10 cellular contexts compared by ENCODE assay signal in genomic region chr19:12913011-12913561, GRCh38. TPM values are rescaled to one million over a fixed set of nuclear protein-coding genes. Genes with fewer than 3 reads are reported as not detected.
DNase-seq lines count a peak whose midpoint lies in the region; ATAC-seq, FAIRE-seq and TF ChIP-seq lines count a peak whose summit lies in the region.
"Had no signal": no experiment of that assay in that cellular context is flagged by ENCODE, and none has a peak within 500 bp of the region (broad histone marks: within the 10 kb centered on the region; RNA-seq: fewer than 3 reads in every experiment).

No MANE protein-coding gene starts in this region.

- peak; percentile 78 for ATAC-seq in upper lobe of right lung
- no peak for ATAC-seq in GM21723 (IDR thresholded peaks at IDR 0.05; ENCODE audit: unreplicated experiment)

- H3K9me3 ChIP-seq in duodenal mucosa (ENCODE audit: control insufficient read depth in 1 of 2, low read length in 2 of 2) (no peaks in the 10 kb centered on the region), upper lobe of right lung (no peaks in the 10 kb centered on the region)

- H3K36me3 ChIP-seq in H7 (replicated peaks; ENCODE audit: control insufficient read depth, insufficient read depth, low read length) (no peaks in the 10 kb centered on the region), duodenal mucosa (ENCODE audit: control insufficient read depth in 1 of 2, insufficient read depth in 2 of 2, low read length in 2 of 2) (no peaks in the 10 kb centered on the region), upper lobe of right lung (no peaks in the 10 kb centered on the region)

- TF ChIP-seq CTCF in mesothelial cell of epicardium (IDR thresholded peaks at IDR 0.05; ENCODE audit: unreplicated experiment) = no peak
- no peak for TF ChIP-seq CTCF in upper lobe of right lung (IDR thresholded peaks at IDR 0.05)

- peak overlapping the region; percentile 36 for H3K4me3 Mint-ChIP-seq in mesothelial cell of epicardium

- H3K27ac Mint-ChIP-seq in mesothelial cell of epicardium = peak overlapping the region; percentile 96

- no peaks in the 10 kb centered on the region for H3K27me3 Mint-ChIP-seq in mesothelial cell of epicardium (ENCODE audit: low read depth)

- H3K27me3 ChIP-seq in H7 (ENCODE audit: control insufficient read depth, insufficient read depth, low read length) = peaks cover 2% of the 10 kb centered on the region
- no peaks in the 10 kb centered on the region for H3K27me3 ChIP-seq in duodenal mucosa (ENCODE audit: control insufficient read depth in 1 of 2, insufficient read depth in 2 of 2, low read length in 2 of 2)
- H3K27me3 ChIP-seq in upper lobe of right lung = no peaks in the 10 kb centered on the region

- peak overlapping the region in 1 of 2 donors; percentile 25 for H3K9ac ChIP-seq in duodenal mucosa (ENCODE audit: low read depth in 1 of 2, low read length in 2 of 2)

- H3K36me3 Mint-ChIP-seq in mesothelial cell of epicardium = no peaks in the 10 kb centered on the region

- H3K4me3 ChIP-seq in H7 (ENCODE audit: insufficient read depth, low read depth, low read length) (no peak overlapping the region), duodenal mucosa (ENCODE audit: low read depth in 1 of 2, low read length in 2 of 2) (peak overlapping the region in 1 of 2 donors; percentile 26), upper lobe of right lung (peak overlapping the region; percentile 21)

- no peaks in the 10 kb centered on the region for H3K9me3 Mint-ChIP-seq in mesothelial cell of epicardium

- intact Hi-C loops in upper lobe of right lung (cut with DNase I) = no loop called here

- H3K27ac ChIP-seq in duodenal mucosa (ENCODE audit: low read depth, low read length) (peak overlapping the region; percentile 5), upper lobe of right lung (peak overlapping the region; percentile 60)

- no peak for FAIRE-seq in RCC 7860 (lab: Jason Lieb, UNC)

- DNase-seq in H7 = peak; percentile 86
- DNase-seq in NCI-H524 (lab: John Stamatoyannopoulos, UW) = peak; percentile 99 to 100
- peak in 1 of 2 experiments; percentile 52 for DNase-seq in mesothelial cell of epicardium (ENCODE audit: low spot score in 2 of 2, unreplicated experiment in 2 of 2)
- peak; percentile 76 for DNase-seq in upper lobe of right lung
- DNase-seq in activated gamma-delta T cell (lab: John Stamatoyannopoulos, UW) = no peak
- no peak for DNase-seq in RCC 7860 (ENCODE audit: low spot score)

- H3K4me1 ChIP-seq in duodenal mucosa (ENCODE audit: control insufficient read depth in 1 of 2, insufficient read depth in 2 of 2, low read length in 2 of 2) (peaks cover 12 to 15% of the 10 kb centered on the region in 2 donors), upper lobe of right lung (peaks cover 20% of the 10 kb centered on the region)

- peaks cover 29% of the 10 kb centered on the region for H3K4me1 Mint-ChIP-seq in mesothelial cell of epicardium

RNA-seq across cellular contexts. Expression of gene SYCE2, which starts 6.0 kb away (rescaled TPM):
- total RNA-seq in H7 (2014; rRNA removed; shearing (Covaris generic)) = 0.24 and 2.0 TPM in 2 replicates
- total RNA-seq in mesothelial cell of epicardium (0.86 to 0.98 TPM (median 0.97 TPM) in 3 replicates), upper lobe of right lung (not detected)

RNA-seq across cellular contexts. Expression of gene FARSA, which starts 20.4 kb away (rescaled TPM):
- total RNA-seq in H7 (2014; rRNA removed; shearing (Covaris generic)) = 93.0 and 117 TPM in 2 replicates
- total RNA-seq in mesothelial cell of epicardium = 54.5 to 58.4 TPM (median 58.3 TPM) in 3 replicates
- 39.5 TPM for total RNA-seq in upper lobe of right lung

RNA-seq across cellular contexts. Expression of gene GCDH, which starts 22.1 kb away (rescaled TPM):
- 42.3 and 59.4 TPM in 2 replicates for total RNA-seq in H7 (2014; rRNA removed; shearing (Covaris generic))
- total RNA-seq in mesothelial cell of epicardium (29.7 to 31.5 TPM (median 30.2 TPM) in 3 replicates), upper lobe of right lung (21.0 TPM)

RNA-seq across cellular contexts. Expression of gene CALR, which starts 25.3 kb away (rescaled TPM):
- total RNA-seq in H7 (2014; rRNA removed; shearing (Covaris generic)) = 911 and 1,131 TPM in 2 replicates
- total RNA-seq in mesothelial cell of epicardium (863 to 886 TPM (median 869 TPM) in 3 replicates), upper lobe of right lung (991 TPM)

RNA-seq across cellular contexts. Expression of gene KLF1, which starts 26.1 kb away (rescaled TPM):
- 0.37 and 0.76 TPM in 2 replicates for total RNA-seq in H7 (2014; rRNA removed; shearing (Covaris generic))
- total RNA-seq in mesothelial cell of epicardium = 0.13 TPM in 1 of 3 replicates, not detected in the others
- not detected for total RNA-seq in upper lobe of right lung
- total RNA-seq: HT1080, mononuclear cell had no signal

Comparison
In these comparisons a context has a peak if more than half of its experiments do, and no peak if none do; other contexts are left out.
1. DNase-seq: peak in H7 (single experiment), NCI-H524 (2 of 2) and upper lobe of right lung (single experiment); none in activated gamma-delta T cell (single experiment) and RCC 7860 (single experiment).